ENCODE assay signal across 11 cellular contexts in the genomic region with DNA sequence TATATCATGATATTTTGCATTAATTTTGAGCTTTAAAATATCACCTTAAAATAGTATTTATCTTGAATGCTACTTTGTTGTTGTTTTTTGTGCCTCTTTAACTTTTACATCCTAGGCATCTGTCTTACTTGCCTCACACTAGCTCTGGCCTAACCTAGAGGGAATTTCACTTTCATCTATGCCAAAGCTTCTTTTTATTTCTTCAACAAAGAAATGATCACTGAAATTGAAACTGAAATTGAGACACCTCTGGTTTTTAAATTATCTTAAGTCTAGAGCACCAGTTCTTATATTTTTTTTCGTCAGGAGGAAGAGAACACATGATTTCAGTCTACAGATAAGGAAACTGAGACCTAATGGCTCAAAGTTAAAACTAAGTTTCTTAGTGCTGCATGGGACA. TPM values are rescaled to one million over a fixed set of nuclear protein-coding genes. Genes with fewer than 3 reads are reported as not detected.
A peak's percentile ranks its signal among the peaks of the same experiment; 100 is the strongest.
DNase-seq lines count a peak whose midpoint lies in the region; ATAC-seq and TF ChIP-seq lines count a peak whose summit lies in the region.
"Had no signal": no experiment of that assay in that cellular context is flagged by ENCODE, and none has a peak within 500 bp of the region (broad histone marks: within the 10 kb centered on the region; RNA-seq: fewer than 3 reads in every experiment).

No MANE protein-coding gene starts in this region.

- 4% methylated on average over 1 of the region's 1 CpG for WGBS in right lobe of liver (ENCODE audit: insufficient coverage, low coverage, low lambda C conversion rate, missing lambda C conversion rate)

- peaks cover 0 to 6% of the 10 kb centered on the region in 2 donors for H3K27me3 ChIP-seq in right lobe of liver

- H3K4me1 ChIP-seq in right lobe of liver = peaks cover 0 to 6% (median 0%) of the 10 kb centered on the region in 4 donors

- intact Hi-C loops in right lobe of liver (cut with DNase I) = no loop called here

- peak; percentile 12 for DNase-seq in RPMI8226
- no peak for DNase-seq in hepatic stellate cell (ENCODE audit: low spot score)
- DNase-seq in right lobe of liver = no peak
- DNase-seq in kidney tubule cell (ENCODE audit: low spot score) = no peak
- DNase-seq: activated CD8-positive, alpha-beta memory T cell treated with anti-CD3 and anti-CD28 coated beads for 24 hours; effector CD8-positive, alpha-beta T cell; mesenchymal stem cell had no signal

- no peak for TF ChIP-seq POLR2A in right lobe of liver (IDR thresholded peaks at IDR 0.05)

- no peak overlapping the region for H3K27ac ChIP-seq in right lobe of liver
- H3K27ac ChIP-seq: hepatocyte had no signal

- TF ChIP-seq CTCF in right lobe of liver (IDR thresholded peaks at IDR 0.05) = no peak

- no peaks in the 10 kb centered on the region for H3K9me3 ChIP-seq in right lobe of liver

- ATAC-seq in GM18909 (IDR thresholded peaks at IDR 0.05; ENCODE audit: poor library complexity, unreplicated experiment) (peak; percentile 89), GM21526 (IDR thresholded peaks at IDR 0.05; ENCODE audit: low FRiP score, unreplicated experiment) (peak; percentile 91), HG03060 (IDR thresholded peaks at IDR 0.05; ENCODE audit: low read depth, unreplicated experiment) (peak; percentile 85), right lobe of liver (no peak)

- no peak overlapping the region for H3K4me3 ChIP-seq in right lobe of liver
- H3K4me3 ChIP-seq: hepatocyte had no signal

- H3K36me3 ChIP-seq in right lobe of liver = no peaks in the 10 kb centered on the region

RNA-seq across cellular contexts. Expression of a gene that starts 3.5 kb away (rescaled TPM):
- total RNA-seq in right lobe of liver = under 1 TPM in 3 of 6 experiments, not detected in 3; 0.06 to 0.20 (median 0.18) TPM

Comparison
In these comparisons a context has a peak if more than half of its experiments do, and no peak if none do; other contexts are left out.
1. ATAC-seq: peak in GM18909 (single experiment), GM21526 (single experiment) and HG03060 (single experiment); none in right lobe of liver (0 of 4).